In genomic region chr14:65676361-65677014, GRCh38 we compare ENCODE assay signal across 22 cellular contexts.
"Had no signal": no experiment of that assay in that cellular context is flagged by ENCODE, and none has a peak within 500 bp of the region (broad histone marks: within the 10 kb centered on the region; RNA-seq: fewer than 3 reads in every experiment).

No MANE protein-coding gene starts in this region.

- H3K27ac ChIP-seq: esophagus squamous epithelium, foreskin keratinocyte, sigmoid colon, skin epidermis, testis, tibial nerve, upper lobe of right lung, vagina had no signal

- ATAC-seq: effector memory CD8-positive, alpha-beta T cell; foreskin keratinocyte; left colon; left ventricle myocardium superior; naive thymus-derived CD4-positive, alpha-beta T cell; stimulated activated naive B cell treated with anti-CD40 and anti-IgM and Interleukin-4, amounts not matched to agents 10 μg/mL and 1 μg/mL and 100 μg/mL, for 72 hours; stimulated activated naive CD8-positive, alpha-beta T cell treated with anti-CD3 and anti-CD28 coated beads, Interleukin-15, amount 100 ng/mL, for 72 hours; upper lobe of right lung had no signal

- H3K36me3 ChIP-seq: esophagus squamous epithelium, sigmoid colon, tibial nerve, upper lobe of right lung, vagina had no signal

- H3K27me3 ChIP-seq: esophagus squamous epithelium, foreskin keratinocyte, sigmoid colon, testis, tibial nerve, upper lobe of right lung, vagina had no signal

- FAIRE-seq: kidney had no signal

- H3K4me3 ChIP-seq: esophagus squamous epithelium, lung, sigmoid colon, skin epidermis, testis, tibial nerve, upper lobe of right lung, vagina had no signal

- H3K4me1 ChIP-seq: esophagus squamous epithelium, foreskin keratinocyte, sigmoid colon, testis, tibial nerve, upper lobe of right lung, vagina had no signal

- H3K27me3 Mint-ChIP-seq: dendritic cell treated with granulocyte-macrophage colony-stimulating factor and Interleukin-4, amounts not matched to agents 40 ng/mL and 50 ng/mL, for 4 days; effector memory CD8-positive, alpha-beta T cell; naive thymus-derived CD4-positive, alpha-beta T cell; stimulated activated naive B cell treated with anti-CD40 and anti-IgM and Interleukin-4, amounts not matched to agents 10 μg/mL and 1 μg/mL and 100 μg/mL, for 72 hours; stimulated activated naive CD8-positive, alpha-beta T cell treated with anti-CD3 and anti-CD28 coated beads, Interleukin-15, amount 100 ng/mL, for 72 hours had no signal

- H3K4me1 Mint-ChIP-seq: neural crest cell; stimulated activated naive CD8-positive, alpha-beta T cell treated with anti-CD3 and anti-CD28 coated beads, Interleukin-15, amount 100 ng/mL, for 72 hours had no signal

- H3K9me3 ChIP-seq: esophagus squamous epithelium, sigmoid colon, testis, tibial nerve, upper lobe of right lung, vagina had no signal

- H3K27ac Mint-ChIP-seq: dendritic cell treated with granulocyte-macrophage colony-stimulating factor and Interleukin-4, amounts not matched to agents 40 ng/mL and 50 ng/mL, for 4 days; naive thymus-derived CD4-positive, alpha-beta T cell; stimulated activated naive B cell treated with anti-CD40 and anti-IgM and Interleukin-4, amounts not matched to agents 10 μg/mL and 1 μg/mL and 100 μg/mL, for 72 hours had no signal

- H3K4me3 Mint-ChIP-seq: dendritic cell treated with granulocyte-macrophage colony-stimulating factor and Interleukin-4, amounts not matched to agents 40 ng/mL and 50 ng/mL, for 4 days; effector memory CD8-positive, alpha-beta T cell; naive thymus-derived CD4-positive, alpha-beta T cell; neural crest cell; stimulated activated naive B cell treated with anti-CD40 and anti-IgM and Interleukin-4, amounts not matched to agents 10 μg/mL and 1 μg/mL and 100 μg/mL, for 72 hours; stimulated activated naive CD8-positive, alpha-beta T cell treated with anti-CD3 and anti-CD28 coated beads, Interleukin-15, amount 100 ng/mL, for 72 hours had no signal

- H3K9me3 Mint-ChIP-seq: dendritic cell treated with granulocyte-macrophage colony-stimulating factor and Interleukin-4, amounts not matched to agents 40 ng/mL and 50 ng/mL, for 4 days; effector memory CD8-positive, alpha-beta T cell; naive thymus-derived CD4-positive, alpha-beta T cell; neural crest cell; stimulated activated naive B cell treated with anti-CD40 and anti-IgM and Interleukin-4, amounts not matched to agents 10 μg/mL and 1 μg/mL and 100 μg/mL, for 72 hours; stimulated activated naive CD8-positive, alpha-beta T cell treated with anti-CD3 and anti-CD28 coated beads, Interleukin-15, amount 100 ng/mL, for 72 hours had no signal

- DNase-seq: effector memory CD8-positive, alpha-beta T cell; esophagus squamous epithelium; kidney; left colon; left ventricle myocardium superior; mesendoderm; naive thymus-derived CD4-positive, alpha-beta T cell; posterior cingulate gyrus; sigmoid colon; stimulated activated CD4-positive, alpha-beta T cell treated with anti-CD3 and anti-CD28 coated beads, Interleukin-2, amount 100 ng/mL, for 24 hours; stimulated activated CD4-positive, alpha-beta T cell treated with anti-CD3 and anti-CD28 coated beads, Interleukin-4, amount 100 ng/mL, for 4 hours; stimulated activated naive B cell treated with anti-CD40 and anti-IgM and Interleukin-4, amounts not matched to agents 10 μg/mL and 1 μg/mL and 100 μg/mL, for 72 hours; stimulated activated naive CD8-positive, alpha-beta T cell treated with anti-CD3 and anti-CD28 coated beads, Interleukin-15, amount 100 ng/mL, for 72 hours; testis; upper lobe of right lung had no signal
